14 cellular contexts compared by ENCODE assay signal in the genomic region with DNA sequence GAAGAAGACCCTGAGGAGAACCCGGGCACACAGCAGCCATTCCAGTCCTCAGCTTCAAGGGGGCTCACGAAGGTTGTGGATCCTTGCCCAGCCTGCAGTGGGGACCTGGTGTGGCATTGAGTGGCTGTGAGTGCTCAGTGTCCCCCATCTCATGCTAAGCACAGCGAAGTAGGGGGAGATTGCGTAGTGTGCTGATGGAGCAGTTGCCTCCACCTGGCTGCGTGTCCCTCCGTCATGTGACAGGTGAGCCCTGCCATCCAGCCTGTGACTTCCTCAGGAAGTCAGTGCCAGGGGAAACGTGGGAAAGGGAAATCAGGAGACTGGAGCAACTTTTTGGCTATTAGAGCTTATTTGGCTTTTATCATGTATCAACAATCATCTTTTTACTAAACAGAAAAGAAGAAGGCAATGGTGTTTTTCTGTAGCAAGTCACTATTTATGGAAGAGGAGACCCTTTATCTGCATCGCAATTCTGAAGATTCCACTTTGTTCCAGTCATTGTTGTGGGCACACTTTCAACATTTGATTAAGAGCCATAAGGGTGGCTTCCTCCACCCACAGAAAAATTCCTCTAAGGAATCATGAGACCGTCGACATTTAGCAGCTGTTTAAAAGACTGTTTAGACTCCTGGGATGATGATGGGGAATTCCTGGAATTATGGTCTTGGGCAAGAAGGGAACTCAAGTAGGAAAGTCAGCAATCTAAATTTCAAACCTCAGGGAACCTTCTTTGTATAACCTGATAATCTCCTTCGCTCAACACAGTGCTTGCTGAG.
DNase-seq lines count a peak whose midpoint lies in the region; ATAC-seq and TF ChIP-seq lines count a peak whose summit lies in the region.
"Had no signal": no experiment of that assay in that cellular context is flagged by ENCODE, and none has a peak within 500 bp of the region (broad histone marks: within the 10 kb centered on the region; RNA-seq: fewer than 3 reads in every experiment).

No MANE protein-coding gene starts in this region.

- peak overlapping the region; percentile 76 for H3K4me2 ChIP-seq in GM23248 (ENCODE audit: unreplicated experiment)
- H3K4me2 ChIP-seq in MM.1S (ENCODE audit: low read depth, low read length) = no peak overlapping the region

- ATAC-seq in right lobe of liver = peak; percentile 66 to 83 (median 82)
- ATAC-seq: activated T-cell treated with anti-CD3 and anti-CD28 coated beads, Interleukin-2, amount 50 U/mL, for 72 hours; naive thymus-derived CD8-positive, alpha-beta T cell had no signal

- H3K36me3 ChIP-seq in GM23248 (ENCODE audit: low read depth) (no peaks in the 10 kb centered on the region), right lobe of liver (no peaks in the 10 kb centered on the region), stomach (no peaks in the 10 kb centered on the region), MM.1S (replicated peaks; ENCODE audit: insufficient read depth, low read length) (no peaks in the 10 kb centered on the region)

- H3K4me3 ChIP-seq in GM23248 (peak overlapping the region; percentile 11), right lobe of liver (peak overlapping the region; percentile 2 to 56 (median 31)), stomach (no peak overlapping the region), MM.1S (ENCODE audit: low read length) (no peak overlapping the region)

- no peak for TF ChIP-seq EP300 in stomach (IDR thresholded peaks at IDR 0.05)

- TF ChIP-seq CTCF in right lobe of liver (IDR thresholded peaks at IDR 0.05) (no peak), stomach (IDR thresholded peaks at IDR 0.05) (no peak), MM.1S (IDR thresholded peaks at IDR 0.05; ENCODE audit: low read length) (no peak)

- no peaks in the 10 kb centered on the region for H3K79me2 ChIP-seq in GM23248 (ENCODE audit: insufficient read depth)
- no peaks in the 10 kb centered on the region for H3K79me2 ChIP-seq in MM.1S (ENCODE audit: low read length)

- no peak overlapping the region for H2AFZ ChIP-seq in GM23248
- no peak overlapping the region for H2AFZ ChIP-seq in MM.1S (ENCODE audit: low read length)

- intact Hi-C loops in right lobe of liver (cut with DNase I) (no loop called here), stomach (cut with DNase I; ENCODE audit: low total_unique reads) (no loop called here)

- WGBS in GM23248 (ENCODE audit: low coverage in 1 of 2, low lambda C conversion rate in 2 of 2, missing lambda C conversion rate in 2 of 2), 2 experiments = 52 to 54% methylated on average over 11 of the region's 11 CpGs
- WGBS in right lobe of liver (ENCODE audit: insufficient coverage, low coverage, low lambda C conversion rate, missing lambda C conversion rate) = 48% methylated on average over 6 of the region's 11 CpGs
- 49 to 59% (median 55%) methylated on average over 10 to 11 of the region's 11 CpGs for WGBS in stomach, 5 donors

- peak; percentile 55 for TF ChIP-seq POLR2A in right lobe of liver (IDR thresholded peaks at IDR 0.05)
- no peak for TF ChIP-seq POLR2A in stomach (IDR thresholded peaks at IDR 0.05)

- H3K27me3 ChIP-seq in GM23248 (replicated peaks; ENCODE audit: insufficient read depth) (no peaks in the 10 kb centered on the region), right lobe of liver (no peaks in the 10 kb centered on the region), stomach (no peaks in the 10 kb centered on the region), MM.1S (replicated peaks; ENCODE audit: insufficient read depth, low read length) (no peaks in the 10 kb centered on the region)

- in situ Hi-C loops in GM23248 (cut with MboI) = no loop called here

- H3K9me3 ChIP-seq in GM23248 (ENCODE audit: low read depth) = no peaks in the 10 kb centered on the region
- H3K9me3 ChIP-seq in right lobe of liver = no peaks in the 10 kb centered on the region
- H3K9me3 ChIP-seq in stomach = no peaks in the 10 kb centered on the region
- no peaks in the 10 kb centered on the region for H3K9me3 ChIP-seq in MM.1S (replicated peaks; ENCODE audit: insufficient read depth, low read length)

- H3K9me2 ChIP-seq in GM23248 (ENCODE audit: insufficient read depth) (no peaks in the 10 kb centered on the region), MM.1S (replicated peaks; ENCODE audit: insufficient read depth, low read length) (no peaks in the 10 kb centered on the region)

- H3F3A ChIP-seq in GM23248 (ENCODE audit: insufficient read depth) (peaks cover 39% of the 10 kb centered on the region), MM.1S (ENCODE audit: insufficient read depth, low read length) (no peaks in the 10 kb centered on the region)

- H3K4me1 ChIP-seq in GM23248 (ENCODE audit: insufficient read depth) = peaks cover 50% of the 10 kb centered on the region
- peaks cover 0 to 21% (median 10%) of the 10 kb centered on the region in 4 donors for H3K4me1 ChIP-seq in right lobe of liver
- H3K4me1 ChIP-seq in stomach = peaks cover 42 to 63% (median 56%) of the 10 kb centered on the region in 4 donors
- H3K4me1 ChIP-seq in MM.1S (ENCODE audit: low read length) = no peaks in the 10 kb centered on the region

- DNase-seq in GM23248 = peak; percentile 78
- peak; percentile 75 for DNase-seq in dedifferentiated amniotic fluid mesenchymal stem cell (ENCODE audit: extremely low spot score)
- DNase-seq in right lobe of liver = peak; percentile 71 to 82 (median 80)
- no peak for DNase-seq in stomach
- no peak for DNase-seq in MM.1S
- no peak for DNase-seq in DMS153 (lab: John Stamatoyannopoulos, UW)
- DNase-seq in DMS79 (lab: John Stamatoyannopoulos, UW) = no peak
- no peak for DNase-seq in NK-92 treated with Interleukin-12 subunit alpha and Interleukin-12 subunit beta, amount 100 ng/mL, for 24 hours (lab: John Stamatoyannopoulos, UW)
- DNase-seq: activated T-cell treated with anti-CD3 and anti-CD28 coated beads, Interleukin-2, amount 50 U/mL, for 72 hours; cortex of kidney; naive thymus-derived CD8-positive, alpha-beta T cell; NCI-H524 treated with DMSO at 0.1 percent for 48 hours; SIG-M5; stimulated activated CD4-positive, alpha-beta T cell treated with anti-CD3 and anti-CD28 coated beads, Interleukin-4, amount 100 ng/mL, for 24 hours had no signal

- H4K20me1 ChIP-seq in GM23248 (ENCODE audit: insufficient read depth) (no peaks in the 10 kb centered on the region), MM.1S (ENCODE audit: insufficient read depth, low read length) (no peaks in the 10 kb centered on the region)

- peak overlapping the region; percentile 91 for H3K27ac ChIP-seq in GM23248
- peak overlapping the region; percentile 65 to 89 (median 88) for H3K27ac ChIP-seq in right lobe of liver
- peak overlapping the region; percentile 37 to 82 (median 73) for H3K27ac ChIP-seq in stomach
- H3K27ac ChIP-seq in MM.1S (ENCODE audit: low read length) = no peak overlapping the region

- H3K9ac ChIP-seq in GM23248 (peak overlapping the region; percentile 58), MM.1S (ENCODE audit: low read length) (no peak overlapping the region)

Comparison
In these comparisons a context has a peak if more than half of its experiments do, and no peak if none do; other contexts are left out.
1. DNase-seq: peak in GM23248 (single experiment), dedifferentiated amniotic fluid mesenchymal stem cell (single experiment) and right lobe of liver (3 of 3); none in stomach (single experiment), MM.1S (single experiment), DMS153 (single experiment), DMS79 (single experiment) and NK-92 treated with Interleukin-12 subunit alpha and Interleukin-12 subunit beta, amount 100 ng/mL, for 24 hours (single experiment).
2. H3K4me3 ChIP-seq: peak in GM23248 (single experiment) and right lobe of liver (3 of 3); none in stomach (0 of 4) and MM.1S (single experiment).